Comparison of ENCODE assay signal across 19 cellular contexts in genomic region chr19:34382471-34382870, GRCh38. TPM values are rescaled to one million over a fixed set of nuclear protein-coding genes. Genes with fewer than 3 reads are reported as not detected.
A peak's percentile ranks its signal among the peaks of the same experiment; 100 is the strongest.
DNase-seq lines count a peak whose midpoint lies in the region; ATAC-seq and TF ChIP-seq lines count a peak whose summit lies in the region.
"Had no signal": no experiment of that assay in that cellular context is flagged by ENCODE, and none has a peak within 500 bp of the region (broad histone marks: within the 10 kb centered on the region; RNA-seq: fewer than 3 reads in every experiment).

No MANE protein-coding gene starts in this region.

- no peaks in the 10 kb centered on the region for H3K9me3 Mint-ChIP-seq in activated T-cell treated with anti-CD3 and anti-CD28 coated beads, Interleukin-2, amount 50 U/mL, for 24 hours
- H3K9me3 Mint-ChIP-seq in progenitor cell of endocrine pancreas (ENCODE audit: low read depth), result no peaks in the 10 kb centered on the region
- no peaks in the 10 kb centered on the region for H3K9me3 Mint-ChIP-seq in stimulated activated memory B cell treated with anti-CD40 and anti-IgM and Interleukin-4, amounts not matched to agents 10 μg/mL and 1 μg/mL and 100 μg/mL, for 72 hours
- H3K9me3 Mint-ChIP-seq in stimulated activated naive CD8-positive, alpha-beta T cell treated with anti-CD3 and anti-CD28 coated beads, Interleukin-15, amount 100 ng/mL, for 72 hours, result no peaks in the 10 kb centered on the region
- H3K9me3 Mint-ChIP-seq: CD4-positive, alpha-beta memory T cell had no signal

- H3K79me2 ChIP-seq in PC-3 (ENCODE audit: low read length), result no peaks in the 10 kb centered on the region

- H3K4me1 Mint-ChIP-seq in activated T-cell treated with anti-CD3 and anti-CD28 coated beads, Interleukin-2, amount 50 U/mL, for 24 hours (ENCODE audit: low read depth), result peaks cover 5% of the 10 kb centered on the region
- H3K4me1 Mint-ChIP-seq in progenitor cell of endocrine pancreas (ENCODE audit: low read depth), result no peaks in the 10 kb centered on the region
- H3K4me1 Mint-ChIP-seq in stimulated activated memory B cell treated with anti-CD40 and anti-IgM and Interleukin-4, amounts not matched to agents 10 μg/mL and 1 μg/mL and 100 μg/mL, for 72 hours, result peaks cover 14% of the 10 kb centered on the region
- H3K4me1 Mint-ChIP-seq in stimulated activated naive CD8-positive, alpha-beta T cell treated with anti-CD3 and anti-CD28 coated beads, Interleukin-15, amount 100 ng/mL, for 72 hours, result peaks cover 7% of the 10 kb centered on the region

- H3K36me3 ChIP-seq in PC-3 (ENCODE audit: low read depth, low read length), result peaks cover 65% of the 10 kb centered on the region

- no peaks in the 10 kb centered on the region for H3K27me3 ChIP-seq in PC-3 (ENCODE audit: low read length)

- H3K27ac Mint-ChIP-seq in activated T-cell treated with anti-CD3 and anti-CD28 coated beads, Interleukin-2, amount 50 U/mL, for 24 hours, result peak overlapping the region; percentile 23
- H3K27ac Mint-ChIP-seq in progenitor cell of endocrine pancreas, result peak overlapping the region; percentile 33
- H3K27ac Mint-ChIP-seq in stimulated activated memory B cell treated with anti-CD40 and anti-IgM and Interleukin-4, amounts not matched to agents 10 μg/mL and 1 μg/mL and 100 μg/mL, for 72 hours, result peak overlapping the region; percentile 48
- peak overlapping the region in 1 of 2 donors; percentile 91 for H3K27ac Mint-ChIP-seq in stimulated activated naive CD8-positive, alpha-beta T cell treated with anti-CD3 and anti-CD28 coated beads, Interleukin-15, amount 100 ng/mL, for 72 hours

- no peak for TF ChIP-seq CTCF in progenitor cell of endocrine pancreas (IDR thresholded peaks at IDR 0.05; ENCODE audit: unreplicated experiment)
- no peak for TF ChIP-seq CTCF in PC-3 (conservative IDR thresholded peaks at IDR 0.05; ENCODE audit: low read depth, low read length)

- no peaks in the 10 kb centered on the region for H4K20me1 ChIP-seq in PC-3 (ENCODE audit: low read length)

- POLR2A ChIA-PET in PC-3 (lab: Charles Lee; ENCODE audit: unreplicated experiment), result no interaction called here

- intact Hi-C loops in PC-3 (cut with micrococcal nuclease), result no loop called here

- no peaks in the 10 kb centered on the region for H3F3A ChIP-seq in PC-3 (ENCODE audit: low read length, unreplicated experiment)

- no peak for ATAC-seq in stimulated activated memory B cell treated with anti-CD40 and anti-IgM and Interleukin-4, amounts not matched to agents 10 μg/mL and 1 μg/mL and 100 μg/mL, for 72 hours
- no peak for ATAC-seq in stimulated activated naive CD8-positive, alpha-beta T cell treated with anti-CD3 and anti-CD28 coated beads, Interleukin-15, amount 100 ng/mL, for 72 hours
- no peak for ATAC-seq in PC-3
- ATAC-seq: A549, HepG2 had no signal

- no peak overlapping the region for H3K4me2 ChIP-seq in PC-3 (ENCODE audit: low read length)
- H3K4me2 ChIP-seq: A549 had no signal

- no peaks in the 10 kb centered on the region for H3K9me2 ChIP-seq in PC-3 (replicated peaks; ENCODE audit: low read length)

- H3K4me1 ChIP-seq in PC-3 (ENCODE audit: insufficient read depth, low read length), result no peaks in the 10 kb centered on the region
- H3K4me1 ChIP-seq: A549, HAP-1 had no signal

- no peak overlapping the region for H3K4me3 ChIP-seq in PC-3 (ENCODE audit: low read length)
- H3K4me3 ChIP-seq: A549, GM23248, HAP-1 had no signal

- DNase-seq in activated T-cell treated with anti-CD3 and anti-CD28 coated beads, Interleukin-2, amount 50 U/mL, for 24 hours, result no peak
- DNase-seq in activated T-cell treated with anti-CD3 and anti-CD28 coated beads for 4 hours (no peak), caudate nucleus (lab: John Stamatoyannopoulos, UW) (peak in 7 of 61 donors; percentile 7 to 29 (median 14)), progenitor cell of endocrine pancreas (ENCODE audit: low spot score, unreplicated experiment) (no peak), PC-3 (no peak), NCI-H524 treated with DMSO at 0.1 percent for 48 hours (lab: John Stamatoyannopoulos, UW) (no peak)
- DNase-seq in stimulated activated naive CD8-positive, alpha-beta T cell treated with anti-CD3 and anti-CD28 coated beads, Interleukin-15, amount 100 ng/mL, for 72 hours, result no peak
- DNase-seq: AML-193; Calu3; CD4-positive, alpha-beta memory T cell; DMS79 treated with DMSO at 0.1 percent for 48 hours; GF-D8; GM23248 had no signal

- CTCF ChIA-PET in PC-3 (lab: Charles Lee), result no interaction called here

- no TSS peak for BruUV-seq in PC-3 (replicated peaks; lab: Mats Ljungman, UMichigan)

- H3K9me3 ChIP-seq in PC-3 (ENCODE audit: low read length), result no peaks in the 10 kb centered on the region
- H3K9me3 ChIP-seq: A549, HAP-1 had no signal

- no peak overlapping the region for H3K4me3 Mint-ChIP-seq in activated T-cell treated with anti-CD3 and anti-CD28 coated beads, Interleukin-2, amount 50 U/mL, for 24 hours
- no peak overlapping the region for H3K4me3 Mint-ChIP-seq in progenitor cell of endocrine pancreas (ENCODE audit: low read depth)
- H3K4me3 Mint-ChIP-seq in stimulated activated memory B cell treated with anti-CD40 and anti-IgM and Interleukin-4, amounts not matched to agents 10 μg/mL and 1 μg/mL and 100 μg/mL, for 72 hours, result no peak overlapping the region
- H3K4me3 Mint-ChIP-seq in stimulated activated naive CD8-positive, alpha-beta T cell treated with anti-CD3 and anti-CD28 coated beads, Interleukin-15, amount 100 ng/mL, for 72 hours, result no peak overlapping the region
- H3K4me3 Mint-ChIP-seq: CD4-positive, alpha-beta memory T cell had no signal

- H2AFZ ChIP-seq in PC-3 (ENCODE audit: low read length), result no peak overlapping the region
- H2AFZ ChIP-seq: GM23248 had no signal

- no peak overlapping the region for H3K9ac ChIP-seq in PC-3 (ENCODE audit: low read length)
- H3K9ac ChIP-seq: GM23248 had no signal

- H3K27ac ChIP-seq in caudate nucleus (ENCODE audit: low read depth, low read length) (peak overlapping the region; percentile 5), PC-3 (ENCODE audit: low read length) (no peak overlapping the region)
- H3K27ac ChIP-seq: 22Rv1, A549, C4-2B, GM23248 had no signal

- peaks cover 96% of the 10 kb centered on the region for H3K36me3 Mint-ChIP-seq in activated T-cell treated with anti-CD3 and anti-CD28 coated beads, Interleukin-2, amount 50 U/mL, for 24 hours (ENCODE audit: low read depth)
- peaks cover 22% of the 10 kb centered on the region for H3K36me3 Mint-ChIP-seq in progenitor cell of endocrine pancreas (ENCODE audit: insufficient read depth)
- H3K36me3 Mint-ChIP-seq in stimulated activated memory B cell treated with anti-CD40 and anti-IgM and Interleukin-4, amounts not matched to agents 10 μg/mL and 1 μg/mL and 100 μg/mL, for 72 hours, result peaks cover 73% of the 10 kb centered on the region

- no peaks in the 10 kb centered on the region for H3K27me3 Mint-ChIP-seq in activated T-cell treated with anti-CD3 and anti-CD28 coated beads, Interleukin-2, amount 50 U/mL, for 24 hours
- no peaks in the 10 kb centered on the region for H3K27me3 Mint-ChIP-seq in progenitor cell of endocrine pancreas
- no peaks in the 10 kb centered on the region for H3K27me3 Mint-ChIP-seq in stimulated activated memory B cell treated with anti-CD40 and anti-IgM and Interleukin-4, amounts not matched to agents 10 μg/mL and 1 μg/mL and 100 μg/mL, for 72 hours
- no peaks in the 10 kb centered on the region for H3K27me3 Mint-ChIP-seq in stimulated activated naive CD8-positive, alpha-beta T cell treated with anti-CD3 and anti-CD28 coated beads, Interleukin-15, amount 100 ng/mL, for 72 hours
- H3K27me3 Mint-ChIP-seq: CD4-positive, alpha-beta memory T cell had no signal

RNA-seq across cellular contexts. Expression of gene GPI, which starts 17.5 kb away (rescaled TPM):
- total RNA-seq in progenitor cell of endocrine pancreas (147 and 150 TPM in 2 replicates), PC-3 (2014; rRNA removed) (263 and 319 TPM in 2 replicates)

RNA-seq across cellular contexts. Expression of gene PDCD2L, which starts 21.7 kb away (rescaled TPM):
- 18.1 and 20.1 TPM in 2 replicates for total RNA-seq in progenitor cell of endocrine pancreas
- total RNA-seq in PC-3 (2014; rRNA removed), result 31.5 and 38.4 TPM in 2 replicates

RNA-seq across cellular contexts. Expression of gene UBA2, which starts 45.7 kb away (rescaled TPM):
- 111 and 120 TPM in 2 replicates for total RNA-seq in progenitor cell of endocrine pancreas
- total RNA-seq in PC-3 (2014; rRNA removed), result 88.3 and 103 TPM in 2 replicates
